23 cellular contexts compared by ENCODE assay signal in genomic region chr12:47876404-47876960, GRCh38. TPM values are rescaled to one million over a fixed set of nuclear protein-coding genes. Genes with fewer than 3 reads are reported as not detected.
DNase-seq lines count a peak whose midpoint lies in the region; ATAC-seq and TF ChIP-seq lines count a peak whose summit lies in the region.
"Had no signal": no experiment of that assay in that cellular context is flagged by ENCODE, and none has a peak within 500 bp of the region (broad histone marks: within the 10 kb centered on the region; RNA-seq: fewer than 3 reads in every experiment).

No MANE protein-coding gene starts in this region.

- H3K4me2 ChIP-seq in parathyroid adenoma (ENCODE audit: low read length): no peak overlapping the region

- peaks cover 5% of the 10 kb centered on the region for H3K4me1 Mint-ChIP-seq in endothelial cell (ENCODE audit: unreplicated experiment)
- H3K4me1 Mint-ChIP-seq: neural crest cell had no signal

- H3K4me3 ChIP-seq in parathyroid adenoma (ENCODE audit: low read depth, low read length) (no peak overlapping the region), ovary (no peak overlapping the region)
- H3K4me3 ChIP-seq: psoas muscle, SK-N-MC had no signal

- H3K9me3 ChIP-seq in parathyroid adenoma (ENCODE audit: control insufficient read depth, low read length) (no peaks in the 10 kb centered on the region), ovary (no peaks in the 10 kb centered on the region)
- H3K9me3 ChIP-seq: psoas muscle had no signal

- peak; percentile 39 for DNase-seq in activated effector memory CD4-positive, alpha-beta T cell treated with anti-CD3 and anti-CD28 coated beads, Interleukin-2, amount 50 U/mL, for 16 hours
- DNase-seq in activated effector memory CD4-positive, alpha-beta T cell treated with Interleukin-2 at 50 U/mL for 16 hours: no peak
- DNase-seq in RWPE1 (ENCODE audit: low spot score) (peak; percentile 39), endothelial cell (ENCODE audit: low spot score) (no peak), GM20000 (ENCODE audit: low spot score) (no peak), ovary (no peak)
- DNase-seq: activated CD4-positive, alpha-beta T cell treated with anti-CD3 and anti-CD28 coated beads for 1 hour; CD4-positive, CD25-positive, alpha-beta regulatory T cell; DMS 273 treated with DMSO at 0.1 percent for 48 hours; effector CD4-positive, alpha-beta T cell; Karpas-422; NCI-H1092; NCI-H524; psoas muscle; small intestine; stimulated activated CD4-positive, alpha-beta T cell treated with anti-CD3 and anti-CD28 coated beads, Interleukin-4, amount 100 ng/mL, for 24 hours had no signal

- H2AFZ ChIP-seq in parathyroid adenoma: no peak overlapping the region

- TF ChIP-seq EP300 in ovary (IDR thresholded peaks at IDR 0.05): no peak

- peaks cover 32% of the 10 kb centered on the region for H3K79me2 ChIP-seq in parathyroid adenoma

- H3K9ac ChIP-seq in parathyroid adenoma: no peak overlapping the region

- H3K27me3 Mint-ChIP-seq in endothelial cell (ENCODE audit: unreplicated experiment): no peaks in the 10 kb centered on the region
- H3K27me3 Mint-ChIP-seq: CD4-positive, CD25-positive, alpha-beta regulatory T cell; type B pancreatic cell had no signal

- no peak for TF ChIP-seq CTCF in RWPE1 (conservative IDR thresholded peaks at IDR 0.05; ENCODE audit: low read depth)
- TF ChIP-seq CTCF in endothelial cell (IDR thresholded peaks at IDR 0.05; ENCODE audit: unreplicated experiment): no peak
- TF ChIP-seq CTCF in parathyroid adenoma (IDR thresholded peaks at IDR 0.05): no peak
- TF ChIP-seq CTCF in GM20000 (IDR thresholded peaks at IDR 0.05; ENCODE audit: extremely low read depth, missing control alignments): no peak
- TF ChIP-seq CTCF in ovary (IDR thresholded peaks at IDR 0.05): no peak

- peaks cover 59% of the 10 kb centered on the region for H3K4me1 ChIP-seq in parathyroid adenoma
- no peaks in the 10 kb centered on the region for H3K4me1 ChIP-seq in ovary (ENCODE audit: insufficient read depth)
- H3K4me1 ChIP-seq: psoas muscle had no signal

- no peak for TF ChIP-seq POLR2A in ovary (IDR thresholded peaks at IDR 0.05)

- peaks cover 15% of the 10 kb centered on the region for H3K36me3 Mint-ChIP-seq in endothelial cell (ENCODE audit: low read depth, unreplicated experiment)
- H3K36me3 Mint-ChIP-seq: mesothelial cell of epicardium, type B pancreatic cell had no signal

- POLR2A ChIA-PET in RWPE1 (lab: Yijun Ruan, JAX; ENCODE audit: low non-redundant PET): no interaction called here

- H3K27ac Mint-ChIP-seq in endothelial cell (ENCODE audit: unreplicated experiment): no peak overlapping the region
- H3K27ac Mint-ChIP-seq: activated naive CD8-positive, alpha-beta T cell; CD4-positive, CD25-positive, alpha-beta regulatory T cell; mesothelial cell of epicardium; type B pancreatic cell had no signal

- H3K27ac ChIP-seq in RWPE1: peak overlapping the region; percentile 60
- H3K27ac ChIP-seq in parathyroid adenoma: peak overlapping the region; percentile 93
- H3K27ac ChIP-seq in ovary: no peak overlapping the region
- H3K27ac ChIP-seq: psoas muscle, SK-N-MC had no signal

- H3K27me3 ChIP-seq in parathyroid adenoma (ENCODE audit: control insufficient read depth, insufficient read depth, low read length): no peaks in the 10 kb centered on the region
- H3K27me3 ChIP-seq in ovary: no peaks in the 10 kb centered on the region

- H3K9me3 Mint-ChIP-seq in endothelial cell (ENCODE audit: unreplicated experiment): no peaks in the 10 kb centered on the region
- H3K9me3 Mint-ChIP-seq: CD4-positive, CD25-positive, alpha-beta regulatory T cell; mesothelial cell of epicardium; neural crest cell; type B pancreatic cell had no signal

- H3K36me3 ChIP-seq in parathyroid adenoma (ENCODE audit: control insufficient read depth, insufficient read depth, low read length): no peaks in the 10 kb centered on the region
- H3K36me3 ChIP-seq in ovary: no peaks in the 10 kb centered on the region

- CTCF ChIA-PET in RWPE1 (lab: Yijun Ruan, JAX): no interaction called here

- no peak for ATAC-seq in HG03097 (IDR thresholded peaks at IDR 0.05; ENCODE audit: low FRiP score, unreplicated experiment)

- intact Hi-C loops in ovary (cut with DNase I): no loop called here

- peak overlapping the region; percentile 27 for H3K4me3 Mint-ChIP-seq in endothelial cell (ENCODE audit: unreplicated experiment)
- H3K4me3 Mint-ChIP-seq: activated naive CD8-positive, alpha-beta T cell; CD4-positive, CD25-positive, alpha-beta regulatory T cell; mesothelial cell of epicardium; neural crest cell; type B pancreatic cell had no signal

RNA-seq across cellular contexts. Expression of gene VDR, which starts 28.3 kb away (rescaled TPM):
- total RNA-seq in endothelial cell (ENCODE audit: unreplicated experiment) (2.3 TPM), ovary (1 to 10 TPM in 5 of 7 donors, under 1 TPM in 2; 0.71 to 2.7 (median 1.1) TPM)
- polyA plus RNA-seq in ovary: 1 to 10 TPM in 1 of 2 donors, under 1 TPM in 1; 0.31 to 1.1 TPM
- total RNA-seq: neural crest cell had no signal

RNA-seq across cellular contexts. Expression of gene HDAC7, which starts 56.8 kb away (rescaled TPM):
- total RNA-seq in endothelial cell (ENCODE audit: unreplicated experiment): 387 TPM
- 100 to 1,000 TPM in 5 of 7 donors, 10 to 100 TPM in 2; 47.2 to 151 (median 103) TPM for total RNA-seq in ovary
- 10 to 100 TPM; 40.1 to 79.4 TPM for polyA plus RNA-seq in ovary

Comparison
In these comparisons a context has a peak if more than half of its experiments do, and no peak if none do; other contexts are left out.
1. DNase-seq: peak in activated effector memory CD4-positive, alpha-beta T cell treated with anti-CD3 and anti-CD28 coated beads, Interleukin-2, amount 50 U/mL, for 16 hours (single experiment) and RWPE1 (single experiment); none in activated effector memory CD4-positive, alpha-beta T cell treated with Interleukin-2 at 50 U/mL for 16 hours (single experiment), endothelial cell (single experiment), GM20000 (single experiment) and ovary (0 of 5).
2. H3K27ac ChIP-seq: peak in RWPE1 (single experiment) and parathyroid adenoma (single experiment); none in ovary (0 of 2).